In the genomic region with DNA sequence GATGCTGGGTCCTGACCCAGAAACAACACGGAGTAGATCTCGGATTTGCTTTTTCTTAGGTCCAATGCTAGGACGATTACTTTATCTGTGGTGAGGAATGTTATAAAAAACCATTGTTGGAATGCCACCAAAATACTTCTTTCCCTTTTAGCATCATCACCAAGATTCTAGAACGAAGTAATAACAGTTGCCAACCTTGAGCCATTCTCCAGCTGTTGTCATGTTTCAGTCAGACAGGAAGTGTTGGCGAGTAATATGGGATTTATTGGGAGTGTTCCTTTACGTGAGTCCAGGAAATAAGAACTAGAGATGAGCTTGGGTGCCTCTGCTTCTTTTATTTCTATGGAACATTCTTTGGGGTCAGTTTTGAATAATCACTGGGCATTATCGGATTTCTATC, we compare ENCODE assay signal across 17 cellular contexts.
DNase-seq lines count a peak whose midpoint lies in the region; ATAC-seq and TF ChIP-seq lines count a peak whose summit lies in the region.
"Had no signal": no experiment of that assay in that cellular context is flagged by ENCODE, and none has a peak within 500 bp of the region (broad histone marks: within the 10 kb centered on the region; RNA-seq: fewer than 3 reads in every experiment).

No MANE protein-coding gene starts in this region.

- H2BK15ac ChIP-seq in neuronal stem cell (ENCODE audit: low read length): no peak overlapping the region

- no peak overlapping the region for H3K23ac ChIP-seq in neuronal stem cell (ENCODE audit: low read depth, low read length, poor library complexity)

- H3K4me1 ChIP-seq in parathyroid adenoma: peaks cover 12% of the 10 kb centered on the region
- no peaks in the 10 kb centered on the region for H3K4me1 ChIP-seq in neuronal stem cell (ENCODE audit: control insufficient read depth in 2 of 2, insufficient read depth in 1 of 2, low read depth in 1 of 2, low read length in 2 of 2)

- no peak overlapping the region for H4K8ac ChIP-seq in neuronal stem cell (ENCODE audit: low read depth, low read length)

- ATAC-seq in GM19035 (IDR thresholded peaks at IDR 0.05; ENCODE audit: unreplicated experiment): no peak
- ATAC-seq: HCT116 had no signal

- no peak overlapping the region for H3K4ac ChIP-seq in neuronal stem cell (ENCODE audit: low read length)

- no peak overlapping the region for H3K4me2 ChIP-seq in parathyroid adenoma (ENCODE audit: low read length)
- H3K4me2 ChIP-seq in neuronal stem cell (ENCODE audit: insufficient read depth, low read length, poor library complexity, severe bottlenecking): no peak overlapping the region
- H3K4me2 ChIP-seq: KMS-11 had no signal

- H3K18ac ChIP-seq in neuronal stem cell (ENCODE audit: low read length): no peak overlapping the region

- DNase-seq in HCEC 1CT (peak; percentile 32), NCI-H69 (lab: John Stamatoyannopoulos, UW) (peak; percentile 18), fibroblast of mammary gland (ENCODE audit: low read depth) (peak; percentile 21), neuronal stem cell (ENCODE audit: low spot score) (no peak), cerebellar nuclear complex (lab: John Stamatoyannopoulos, UW) (no peak), NCI-H1417 (lab: John Stamatoyannopoulos, UW) (no peak)
- DNase-seq: AML-193, DMS153, MG63, NCI-H1092, NCI-H2081 treated with DMSO at 0.1 percent for 48 hours, NCI-H524 treated with DMSO at 0.1 percent for 48 hours, SHP77 treated with DMSO at 0.1 percent for 48 hours had no signal

- H3K27me3 ChIP-seq in parathyroid adenoma (ENCODE audit: control insufficient read depth, insufficient read depth, low read length) (no peaks in the 10 kb centered on the region), neuronal stem cell (ENCODE audit: control insufficient read depth in 3 of 3, insufficient read depth in 3 of 3, low read depth in 1 of 3, low read length in 3 of 3) (no peaks in the 10 kb centered on the region)
- H3K27me3 ChIP-seq: MG63 had no signal

- H3K79me1 ChIP-seq in neuronal stem cell (ENCODE audit: low read depth, low read length): no peaks in the 10 kb centered on the region

- H3K27ac ChIP-seq in parathyroid adenoma: no peak overlapping the region
- no peak overlapping the region for H3K27ac ChIP-seq in neuronal stem cell (replicated peaks; ENCODE audit: low read length)
- H3K27ac ChIP-seq: KMS-11 had no signal

- peaks cover 17% of the 10 kb centered on the region for H3K79me2 ChIP-seq in parathyroid adenoma

- no peak overlapping the region for H2BK120ac ChIP-seq in neuronal stem cell (ENCODE audit: low read depth, low read length)

- H3K14ac ChIP-seq in neuronal stem cell (ENCODE audit: low read length): no peak overlapping the region

- no peak overlapping the region for H2BK5ac ChIP-seq in neuronal stem cell (ENCODE audit: low read length)

- H2BK12ac ChIP-seq in neuronal stem cell (ENCODE audit: low read length): no peak overlapping the region

- WGBS in neuronal stem cell (ENCODE audit: extremely low coverage in 2 of 2, insufficient read length in 2 of 2, insufficient replicate concordance in 1 of 2), 2 donors: no CpG with 5 or more reads among the region's 7 CpGs

- H2AK5ac ChIP-seq in neuronal stem cell (ENCODE audit: low read depth, low read length): no peak overlapping the region

- H3K9me3 ChIP-seq in parathyroid adenoma (ENCODE audit: control insufficient read depth, low read length) (no peaks in the 10 kb centered on the region), neuronal stem cell (replicated peaks in 1 of 2; ENCODE audit: control insufficient read depth in 2 of 2, insufficient read depth in 1 of 2, low read depth in 1 of 2, low read length in 2 of 2) (no peaks in the 10 kb centered on the region)
- H3K9me3 ChIP-seq: MG63 had no signal

- H3K4me3 ChIP-seq in fibroblast of mammary gland (ENCODE audit: control insufficient read depth, low read depth, low read length) (no peak overlapping the region), parathyroid adenoma (ENCODE audit: low read depth, low read length) (no peak overlapping the region), neuronal stem cell (ENCODE audit: low read length in 2 of 2) (no peak overlapping the region)
- H3K4me3 ChIP-seq: MG63 had no signal

- H3K36me3 ChIP-seq in parathyroid adenoma (ENCODE audit: control insufficient read depth, insufficient read depth, low read length): no peaks in the 10 kb centered on the region
- H3K36me3 ChIP-seq in neuronal stem cell (replicated peaks in 1 of 2; ENCODE audit: control insufficient read depth in 2 of 2, insufficient read depth in 2 of 2, low read length in 2 of 2): no peaks in the 10 kb centered on the region
- H3K36me3 ChIP-seq: MG63 had no signal

- H3K9ac ChIP-seq in parathyroid adenoma (no peak overlapping the region), neuronal stem cell (ENCODE audit: low read depth, low read length, poor library complexity) (no peak overlapping the region)
- H3K9ac ChIP-seq: KMS-11 had no signal

- H2AFZ ChIP-seq in parathyroid adenoma (peak overlapping the region; percentile 11), neuronal stem cell (ENCODE audit: low read length) (no peak overlapping the region)

- TF ChIP-seq CTCF in fibroblast of mammary gland (conservative IDR thresholded peaks at IDR 0.05; ENCODE audit: control insufficient read depth, insufficient read depth, low read depth, low read length) (no peak), parathyroid adenoma (IDR thresholded peaks at IDR 0.05) (no peak)

- no peak overlapping the region for H4K91ac ChIP-seq in neuronal stem cell (ENCODE audit: low read depth, low read length, poor library complexity)

Comparison
In these comparisons a context has a peak if more than half of its experiments do, and no peak if none do; other contexts are left out.
1. DNase-seq: peak in HCEC 1CT (single experiment), NCI-H69 (single experiment) and fibroblast of mammary gland (single experiment); none in neuronal stem cell (single experiment), cerebellar nuclear complex (0 of 2) and NCI-H1417 (0 of 3).